24 cellular contexts compared by ENCODE assay signal in the genomic region with DNA sequence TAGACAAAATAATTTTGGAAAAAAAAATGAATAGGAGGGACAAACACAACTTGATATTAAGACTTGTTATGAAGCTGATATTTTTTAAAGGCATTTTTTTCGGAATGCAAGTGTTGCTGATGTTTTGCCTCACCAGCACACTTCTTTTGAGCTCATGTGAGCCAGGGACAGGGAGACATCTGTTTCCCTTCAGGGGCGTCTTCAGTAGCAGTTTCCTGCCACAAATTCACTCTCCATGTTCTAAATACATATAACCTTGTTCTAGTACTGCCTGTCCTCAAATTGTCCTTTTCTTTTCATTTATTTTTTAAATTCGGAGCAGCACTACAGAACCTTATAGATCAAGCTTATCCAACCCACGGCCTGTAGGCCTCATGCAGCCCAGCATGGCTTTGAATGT.
DNase-seq lines count a peak whose midpoint lies in the region; ATAC-seq and TF ChIP-seq lines count a peak whose summit lies in the region.
"Had no signal": no experiment of that assay in that cellular context is flagged by ENCODE, and none has a peak within 500 bp of the region (broad histone marks: within the 10 kb centered on the region; RNA-seq: fewer than 3 reads in every experiment).

No MANE protein-coding gene starts in this region.

- DNase-seq in SK-N-MC (ENCODE audit: low read depth, low spot score) (no peak), osteocyte (ENCODE audit: extremely low spot score, unreplicated experiment) (no peak), posterior cingulate gyrus (no peak), glutamatergic neuron (no peak), GM23248 (no peak)
- DNase-seq: 8988T, ACHN, BE2C, DMS153, DND-41, GOT3, NCI-H1048, NCI-H1417, NCI-H1694, NCI-H2081, NCI-H2227 treated with DMSO at 0.1 percent for 48 hours, NCI-H526 treated with DMSO at 0.1 percent for 48 hours, Right ventricle myocardium superior, RPMI8226 had no signal

- H3K27me3 Mint-ChIP-seq in osteocyte (ENCODE audit: unreplicated experiment) = no peaks in the 10 kb centered on the region
- peaks cover 1% of the 10 kb centered on the region for H3K27me3 Mint-ChIP-seq in glutamatergic neuron (ENCODE audit: unreplicated experiment)
- H3K27me3 Mint-ChIP-seq: IgD-negative memory B cell had no signal

- H3K36me3 Mint-ChIP-seq in osteocyte (ENCODE audit: unreplicated experiment) (no peaks in the 10 kb centered on the region), glutamatergic neuron (ENCODE audit: unreplicated experiment) (no peaks in the 10 kb centered on the region)

- H3K4me2 ChIP-seq in GM23248 (ENCODE audit: unreplicated experiment) = no peak overlapping the region

- no peak overlapping the region for H3K4me3 Mint-ChIP-seq in osteocyte (ENCODE audit: unreplicated experiment)
- no peak overlapping the region for H3K4me3 Mint-ChIP-seq in glutamatergic neuron (ENCODE audit: unreplicated experiment)
- H3K4me3 Mint-ChIP-seq: IgD-negative memory B cell had no signal

- H3K79me2 ChIP-seq in GM23248 (ENCODE audit: insufficient read depth) = no peaks in the 10 kb centered on the region

- TF ChIP-seq CTCF in osteocyte (IDR thresholded peaks at IDR 0.05) (no peak), glutamatergic neuron (IDR thresholded peaks at IDR 0.05; ENCODE audit: partially characterized antibody, unreplicated experiment) (no peak)

- H3K36me3 ChIP-seq in ES-I3 (ENCODE audit: insufficient read depth, low read length) = peaks cover 17% of the 10 kb centered on the region
- no peaks in the 10 kb centered on the region for H3K36me3 ChIP-seq in SK-N-MC (ENCODE audit: insufficient read depth, low read length)
- peaks cover 4% of the 10 kb centered on the region for H3K36me3 ChIP-seq in iPS-18a (ENCODE audit: control insufficient read depth, low read depth, low read length)
- no peaks in the 10 kb centered on the region for H3K36me3 ChIP-seq in GM23248 (ENCODE audit: low read depth)
- H3K36me3 ChIP-seq: BE2C, SJSA1 had no signal

- no peak overlapping the region for H2AFZ ChIP-seq in GM23248

- H3K27ac ChIP-seq in SK-N-MC (peak overlapping the region; percentile 43; the same call in 1 of the 2 replicates), iPS-18a (ENCODE audit: low read length) (peak overlapping the region; percentile 45), GM23248 (no peak overlapping the region)
- H3K27ac ChIP-seq: SJSA1 had no signal

- H3K27me3 ChIP-seq in iPS-18a (ENCODE audit: control insufficient read depth, insufficient read depth, low read length) (no peaks in the 10 kb centered on the region), GM23248 (replicated peaks; ENCODE audit: insufficient read depth) (no peaks in the 10 kb centered on the region)
- H3K27me3 ChIP-seq: BE2C, SJSA1 had no signal

- H3K4me1 Mint-ChIP-seq in osteocyte (ENCODE audit: unreplicated experiment) = peaks cover 3% of the 10 kb centered on the region
- peaks cover 4% of the 10 kb centered on the region for H3K4me1 Mint-ChIP-seq in glutamatergic neuron (ENCODE audit: low read depth, unreplicated experiment)
- H3K4me1 Mint-ChIP-seq: IgD-negative memory B cell had no signal

- in situ Hi-C loops in GM23248 (cut with MboI) = no loop called here

- H3K9ac ChIP-seq in ES-I3 (ENCODE audit: low read depth, low read length) (peak overlapping the region; percentile 29; the same call in 1 of the 2 replicates), SK-N-MC (ENCODE audit: insufficient read length) (no peak overlapping the region), iPS-18a (ENCODE audit: low read length) (peak overlapping the region; percentile 23), GM23248 (no peak overlapping the region)

- no peaks in the 10 kb centered on the region for H3F3A ChIP-seq in GM23248 (ENCODE audit: insufficient read depth)

- peak overlapping the region; percentile 1 for H3K27ac Mint-ChIP-seq in osteocyte (ENCODE audit: unreplicated experiment)
- no peak overlapping the region for H3K27ac Mint-ChIP-seq in glutamatergic neuron (ENCODE audit: unreplicated experiment)
- H3K27ac Mint-ChIP-seq: IgD-negative memory B cell had no signal

- H3K9me3 ChIP-seq in ES-I3 (ENCODE audit: control insufficient read depth, insufficient read depth, low read length) (no peaks in the 10 kb centered on the region), SK-N-MC (ENCODE audit: low read depth, low read length) (no peaks in the 10 kb centered on the region), iPS-18a (ENCODE audit: control insufficient read depth, low read depth, low read length) (no peaks in the 10 kb centered on the region), GM23248 (ENCODE audit: low read depth) (no peaks in the 10 kb centered on the region)
- H3K9me3 ChIP-seq: BE2C, SJSA1 had no signal

- no peak for ATAC-seq in GM19455 (IDR thresholded peaks at IDR 0.05; ENCODE audit: unreplicated experiment)

- H3K9me2 ChIP-seq in GM23248 (ENCODE audit: insufficient read depth) = no peaks in the 10 kb centered on the region

- no peaks in the 10 kb centered on the region for H4K20me1 ChIP-seq in GM23248 (ENCODE audit: insufficient read depth)

- H3K4me1 ChIP-seq in ES-I3 (ENCODE audit: insufficient read depth, low read length) = peaks cover 21% of the 10 kb centered on the region
- peaks cover 15% of the 10 kb centered on the region for H3K4me1 ChIP-seq in iPS-18a (ENCODE audit: control insufficient read depth, low read depth, low read length)
- no peaks in the 10 kb centered on the region for H3K4me1 ChIP-seq in GM23248 (ENCODE audit: insufficient read depth)
- H3K4me1 ChIP-seq: BE2C, SJSA1 had no signal

- 65 to 77% methylated on average over 4 of the region's 4 CpGs for WGBS in GM23248 (ENCODE audit: low coverage in 1 of 2, low lambda C conversion rate in 2 of 2, missing lambda C conversion rate in 2 of 2), 2 experiments

- H3K4me3 ChIP-seq in SK-N-MC = no peak overlapping the region
- H3K4me3 ChIP-seq in iPS-18a (ENCODE audit: low read length) = peak overlapping the region; percentile 26
- no peak overlapping the region for H3K4me3 ChIP-seq in GM23248
- H3K4me3 ChIP-seq: SJSA1 had no signal

- intact Hi-C loops in posterior cingulate gyrus (cut with DNase I) = no loop called here

- H3K9me3 Mint-ChIP-seq in osteocyte (ENCODE audit: unreplicated experiment) = peaks cover 9% of the 10 kb centered on the region
- H3K9me3 Mint-ChIP-seq in glutamatergic neuron (ENCODE audit: unreplicated experiment) = no peaks in the 10 kb centered on the region

Comparison
In these comparisons a context has a peak if more than half of its experiments do, and no peak if none do; other contexts are left out.
1. H3K9ac ChIP-seq: peak in ES-I3 (single experiment) and iPS-18a (single experiment); none in SK-N-MC (single experiment) and GM23248 (single experiment).